7 cellular contexts compared by ENCODE assay signal in the genomic region with DNA sequence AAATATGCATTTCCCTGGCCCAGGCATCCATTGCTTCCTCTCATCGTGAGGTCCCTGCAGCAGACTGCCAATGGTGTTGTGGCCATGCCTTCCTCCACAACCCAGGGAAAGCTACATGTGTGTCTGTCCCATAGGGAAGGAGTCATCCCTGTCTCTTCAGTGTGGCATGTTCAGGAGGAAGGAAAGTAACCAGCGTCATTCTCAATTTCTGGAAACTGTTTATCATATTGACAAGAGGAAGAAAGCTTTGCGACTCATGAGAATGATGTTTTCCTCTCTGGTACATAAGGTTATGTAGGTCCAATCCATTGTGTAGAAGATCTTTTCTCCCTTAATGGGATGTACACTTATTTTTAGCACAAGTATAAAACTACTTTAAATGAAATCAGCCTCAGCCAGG.
DNase-seq lines count a peak whose midpoint lies in the region; ATAC-seq, FAIRE-seq and TF ChIP-seq lines count a peak whose summit lies in the region.
"Not testable (repeated sequence)": the region's sequence is repeated elsewhere in the genome, so short reads cannot be mapped to it uniquely, and the experiment has no call there.

No MANE protein-coding gene starts in this region.

- H3K4me3 Mint-ChIP-seq in T-helper 2 cell treated with Interferon-gamma antibody and Interleukin-4, amounts not matched to agents 5 μg/mL and 100 μg/mL, for 36 hours; activated CD8-positive, alpha-beta memory T cell treated with anti-CD3 and anti-CD28 coated beads, Interleukin-2, amount 10 ng/mL, durations not matched to agents 7 days and 5 days; endothelial cell (ENCODE audit: unreplicated experiment): not testable (repeated sequence)

- intact Hi-C loops in PC-3 (cut with micrococcal nuclease): not testable (repeated sequence)

- not testable (repeated sequence) for ATAC-seq in PC-3; activated CD8-positive, alpha-beta memory T cell treated with anti-CD3 and anti-CD28 coated beads, Interleukin-2, amount 10 ng/mL, durations not matched to agents 7 days and 5 days

- TF ChIP-seq RAD21 in liver (IDR thresholded peaks at IDR 0.05): not testable (repeated sequence)

- H3F3A ChIP-seq in PC-3 (ENCODE audit: low read length, unreplicated experiment): not testable (repeated sequence)

- CTCF ChIA-PET in PC-3 (lab: Charles Lee); activated CD8-positive, alpha-beta memory T cell treated with anti-CD3 and anti-CD28 coated beads, Interleukin-2, amount 10 ng/mL, durations not matched to agents 7 days and 5 days (lab: Charles Lee): not testable (repeated sequence)

- H3K27me3 ChIP-seq in PC-3 (ENCODE audit: low read length); liver (ENCODE audit: control insufficient read depth in 4 of 4, insufficient read depth in 4 of 4, low read length in 3 of 4); skeletal muscle satellite cell (ENCODE audit: control insufficient read depth, insufficient read depth, low read length): not testable (repeated sequence)

- peak overlapping the region; percentile 91 for H3K27ac ChIP-seq in PC-3 (ENCODE audit: low read length)
- H3K27ac ChIP-seq in liver (ENCODE audit: low read depth in 1 of 2, low read length in 2 of 2): not testable (repeated sequence)

- H3K4me1 ChIP-seq in PC-3 (ENCODE audit: insufficient read depth, low read length) (peaks cover 16% of the 10 kb centered on the region), skeletal muscle satellite cell (ENCODE audit: control insufficient read depth, insufficient read depth, low read length) (peaks cover 22% of the 10 kb centered on the region)
- not testable (repeated sequence) for H3K4me1 ChIP-seq in liver (ENCODE audit: control insufficient read depth in 4 of 4, insufficient read depth in 4 of 4, low read length in 3 of 4)

- not testable (repeated sequence) for H3K4me2 ChIP-seq in PC-3 (ENCODE audit: low read length); skeletal muscle satellite cell (ENCODE audit: low read length)

- POLR2A ChIA-PET in PC-3 (lab: Charles Lee; ENCODE audit: unreplicated experiment): not testable (repeated sequence)

- TF ChIP-seq CTCF in PC-3 (conservative IDR thresholded peaks at IDR 0.05; ENCODE audit: low read depth, low read length); endothelial cell (IDR thresholded peaks at IDR 0.05; ENCODE audit: unreplicated experiment); liver (IDR thresholded peaks at IDR 0.05; ENCODE audit: low read depth, low read length, missing input control): not testable (repeated sequence)

- not testable (repeated sequence) for H3K4me3 ChIP-seq in PC-3 (ENCODE audit: low read length); liver (ENCODE audit: low read depth in 1 of 3, low read length in 3 of 3); skeletal muscle satellite cell (ENCODE audit: low read length)

- not testable (repeated sequence) for H3K27me3 Mint-ChIP-seq in T-helper 2 cell treated with Interferon-gamma antibody and Interleukin-4, amounts not matched to agents 5 μg/mL and 100 μg/mL, for 36 hours (ENCODE audit: low read depth); activated CD8-positive, alpha-beta memory T cell treated with anti-CD3 and anti-CD28 coated beads, Interleukin-2, amount 10 ng/mL, durations not matched to agents 7 days and 5 days; endothelial cell (ENCODE audit: unreplicated experiment)

- H3K9me3 ChIP-seq in PC-3 (ENCODE audit: low read length); liver (ENCODE audit: control insufficient read depth in 4 of 4, low read length in 3 of 4); skeletal muscle satellite cell (replicated peaks; ENCODE audit: low read length): not testable (repeated sequence)

- not testable (repeated sequence) for BruUV-seq in PC-3 (replicated peaks; lab: Mats Ljungman, UMichigan)

- H3K4me1 Mint-ChIP-seq in T-helper 2 cell treated with Interferon-gamma antibody and Interleukin-4, amounts not matched to agents 5 μg/mL and 100 μg/mL, for 36 hours (ENCODE audit: low read depth); activated CD8-positive, alpha-beta memory T cell treated with anti-CD3 and anti-CD28 coated beads, Interleukin-2, amount 10 ng/mL, durations not matched to agents 7 days and 5 days: not testable (repeated sequence)
- peaks cover 12% of the 10 kb centered on the region for H3K4me1 Mint-ChIP-seq in endothelial cell (ENCODE audit: unreplicated experiment)

- H3K9me2 ChIP-seq in PC-3 (replicated peaks; ENCODE audit: low read length): not testable (repeated sequence)

- peak; percentile 97 for FAIRE-seq in H54 (lab: Jason Lieb, UNC)

- H3K9ac ChIP-seq in PC-3 (ENCODE audit: low read length) (peak overlapping the region; percentile 78), skeletal muscle satellite cell (ENCODE audit: low read depth, low read length) (peak overlapping the region; percentile 47)
- not testable (repeated sequence) for H3K9ac ChIP-seq in liver (ENCODE audit: low read depth in 1 of 2, low read length in 2 of 2)

- not testable (repeated sequence) for DNase-seq in H54 (ENCODE audit: insufficient read length, low spot score); PC-3; T-helper 2 cell treated with Interferon-gamma antibody and Interleukin-4, amounts not matched to agents 5 μg/mL and 100 μg/mL, for 36 hours (ENCODE audit: low spot score); activated CD8-positive, alpha-beta memory T cell treated with anti-CD3 and anti-CD28 coated beads, Interleukin-2, amount 10 ng/mL, durations not matched to agents 7 days and 5 days; endothelial cell (ENCODE audit: low spot score)

- not testable (repeated sequence) for H3K79me2 ChIP-seq in PC-3 (ENCODE audit: low read length)

- not testable (repeated sequence) for H3K36me3 Mint-ChIP-seq in T-helper 2 cell treated with Interferon-gamma antibody and Interleukin-4, amounts not matched to agents 5 μg/mL and 100 μg/mL, for 36 hours (ENCODE audit: low read depth); activated CD8-positive, alpha-beta memory T cell treated with anti-CD3 and anti-CD28 coated beads, Interleukin-2, amount 10 ng/mL, durations not matched to agents 7 days and 5 days; endothelial cell (ENCODE audit: low read depth, unreplicated experiment)

- 79% methylated on average over 2 of the region's 3 CpGs for WGBS in liver

- H4K20me1 ChIP-seq in PC-3 (ENCODE audit: low read length): not testable (repeated sequence)

- peak overlapping the region; percentile 39 for H3K27ac Mint-ChIP-seq in T-helper 2 cell treated with Interferon-gamma antibody and Interleukin-4, amounts not matched to agents 5 μg/mL and 100 μg/mL, for 36 hours
- H3K27ac Mint-ChIP-seq in activated CD8-positive, alpha-beta memory T cell treated with anti-CD3 and anti-CD28 coated beads, Interleukin-2, amount 10 ng/mL, durations not matched to agents 7 days and 5 days: peak overlapping the region; percentile 49
- H3K27ac Mint-ChIP-seq in endothelial cell (ENCODE audit: unreplicated experiment): peak overlapping the region; percentile 91

- not testable (repeated sequence) for TF ChIP-seq POLR2A in H54 (IDR thresholded peaks at IDR 0.05; ENCODE audit: low read depth, low read length)

- not testable (repeated sequence) for H2AFZ ChIP-seq in PC-3 (ENCODE audit: low read length)

- not testable (repeated sequence) for H3K36me3 ChIP-seq in PC-3 (ENCODE audit: low read depth, low read length); liver (ENCODE audit: control insufficient read depth in 4 of 4, insufficient read depth in 3 of 4, low read depth in 1 of 4, low read length in 3 of 4); skeletal muscle satellite cell (ENCODE audit: insufficient read depth, low read length)

- H3K9me3 Mint-ChIP-seq in T-helper 2 cell treated with Interferon-gamma antibody and Interleukin-4, amounts not matched to agents 5 μg/mL and 100 μg/mL, for 36 hours; activated CD8-positive, alpha-beta memory T cell treated with anti-CD3 and anti-CD28 coated beads, Interleukin-2, amount 10 ng/mL, durations not matched to agents 7 days and 5 days (ENCODE audit: low read depth); endothelial cell (ENCODE audit: unreplicated experiment): not testable (repeated sequence)

TF ChIP-seq in liver, 16 proteins besides CTCF, POLR2A, EP300 and RAD21:
- peak; percentile 49 for TF ChIP-seq NR2F2 (IDR thresholded peaks at IDR 0.05)

Comparison
In these comparisons a context has a peak if more than half of its experiments do, and no peak if none do; other contexts are left out.
1. H3K27ac Mint-ChIP-seq: peak in every context shown above with its lines; median percentile 91 in endothelial cell; 49 in activated CD8-positive, alpha-beta memory T cell treated with anti-CD3 and anti-CD28 coated beads, Interleukin-2, amount 10 ng/mL, durations not matched to agents 7 days and 5 days; 39 in T-helper 2 cell treated with Interferon-gamma antibody and Interleukin-4, amounts not matched to agents 5 μg/mL and 100 μg/mL, for 36 hours.